ENCODE assay signal across 15 cellular contexts in genomic region chr1:226131639-226132038, GRCh38.
"Had no signal": no experiment of that assay in that cellular context is flagged by ENCODE, and none has a peak within 500 bp of the region (broad histone marks: within the 10 kb centered on the region; RNA-seq: fewer than 3 reads in every experiment).

No MANE protein-coding gene starts in this region.

- H3K4me3 ChIP-seq: heart left ventricle, neural progenitor cell, SJCRH30, smooth muscle cell had no signal

- H3K36me3 ChIP-seq: heart left ventricle, neural progenitor cell, SJCRH30 had no signal

- H3K4me2 ChIP-seq: neural progenitor cell, smooth muscle cell had no signal

- H3K9ac ChIP-seq: neural progenitor cell, parathyroid adenoma had no signal

- H3K9me3 ChIP-seq: heart left ventricle, SJCRH30 had no signal

- DNase-seq: activated CD4-positive, alpha-beta T cell treated with anti-CD3 and anti-CD28 coated beads, Interleukin-2, amount 10 ng/mL, durations not matched to agents 24 days and 14 days; activated effector memory CD4-positive, alpha-beta T cell treated with anti-CD3 and anti-CD28 coated beads, Interleukin-2, amount 50 U/mL, for 16 hours; activated T-cell treated with anti-CD3 and anti-CD28 coated beads, Interleukin-2, amount 50 U/mL, for 1 hour; anterior cingulate cortex; foreskin melanocyte; SJCRH30; substantia nigra; T-helper 9 cell had no signal

- H3K79me2 ChIP-seq: parathyroid adenoma had no signal

- H3K27me3 ChIP-seq: heart left ventricle, neural progenitor cell, SJCRH30 had no signal

- ATAC-seq: heart left ventricle; right cardiac atrium; stimulated activated effector memory CD8-positive, alpha-beta T cell treated with anti-CD3 and anti-CD28 coated beads, Interleukin-12 subunit alpha, Interleukin-12 subunit beta, amount 100 ng/mL, for 72 hours; WTC11 had no signal

- H2AFZ ChIP-seq: neural progenitor cell, parathyroid adenoma had no signal

- H3K27ac ChIP-seq: heart left ventricle, neural progenitor cell, parathyroid adenoma, SJCRH30 had no signal
